In the genomic region with DNA sequence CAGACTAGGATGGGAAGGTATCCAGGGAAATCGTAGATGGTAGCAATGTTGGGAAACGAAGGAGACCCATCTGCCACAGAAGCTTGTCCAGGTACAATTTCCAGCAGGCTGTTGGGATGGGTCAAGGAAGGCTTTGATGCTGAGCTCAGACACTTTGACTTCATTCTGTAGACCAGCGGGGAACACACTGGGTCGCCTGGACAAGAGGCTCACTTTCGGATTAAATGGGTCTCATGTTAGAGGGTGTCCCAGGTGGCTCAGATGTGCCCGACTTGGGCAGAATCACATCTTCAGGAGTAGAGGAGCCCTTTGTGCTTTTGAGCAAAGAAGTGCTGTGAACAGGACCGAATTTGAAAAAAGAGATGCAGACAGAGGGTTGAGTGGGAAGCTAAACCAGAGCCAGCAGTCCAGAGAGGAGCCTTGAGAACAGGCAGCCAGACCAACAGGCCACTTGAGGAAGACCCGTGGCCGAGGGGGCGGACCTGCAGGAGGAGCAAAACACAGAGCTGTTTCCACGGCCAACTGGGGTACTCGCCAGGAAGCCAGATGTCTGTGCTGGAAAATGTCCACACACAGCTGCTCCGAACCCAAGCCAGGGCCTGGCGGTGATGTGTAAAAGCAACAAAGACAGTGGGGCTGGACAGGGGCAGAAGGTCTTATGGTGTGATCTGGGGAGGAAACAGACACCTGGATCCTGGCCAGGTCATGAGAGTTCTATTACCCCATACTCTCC, we compare ENCODE assay signal across 16 cellular contexts.
DNase-seq lines count a peak whose midpoint lies in the region; ATAC-seq and TF ChIP-seq lines count a peak whose summit lies in the region.
"Had no signal": no experiment of that assay in that cellular context is flagged by ENCODE, and none has a peak within 500 bp of the region (broad histone marks: within the 10 kb centered on the region; RNA-seq: fewer than 3 reads in every experiment).

No MANE protein-coding gene starts in this region.

- H3K56ac ChIP-seq in mesendoderm (ENCODE audit: low read length): no peak overlapping the region

- intact Hi-C loops in heart left ventricle (cut with DNase I): no loop called here

- H3K27ac ChIP-seq in caudate nucleus (ENCODE audit: low read depth, low read length) (no peak overlapping the region), heart left ventricle (no peak overlapping the region), upper lobe of left lung (no peak overlapping the region), mesendoderm (ENCODE audit: low read depth, low read length) (no peak overlapping the region)
- H3K27ac ChIP-seq: BLaER1 treated with 17β-estradiol and CSF1 and Interleukin-3, amounts not matched to agents 10 nM and 100 nM; brain microvascular endothelial cell had no signal

- H3K4me3 ChIP-seq in heart left ventricle: no peak overlapping the region
- no peak overlapping the region for H3K4me3 ChIP-seq in upper lobe of left lung
- no peak overlapping the region for H3K4me3 ChIP-seq in mesendoderm (ENCODE audit: low read length)
- H3K4me3 ChIP-seq: BLaER1 treated with 17β-estradiol and CSF1 and Interleukin-3, amounts not matched to agents 10 nM and 100 nM had no signal

- H3K9me3 ChIP-seq in heart left ventricle (peaks cover 0 to 4% (median 0%) of the 10 kb centered on the region in 12 donors), upper lobe of left lung (peaks cover 0 to 4% (median 0%) of the 10 kb centered on the region in 4 donors)

- ATAC-seq in heart left ventricle (peak; percentile 63 to 94 (median 80)), upper lobe of left lung (ENCODE audit: low FRiP score in 2 of 2) (peak; percentile 9 to 83), HG02642 (IDR thresholded peaks at IDR 0.05; ENCODE audit: poor library complexity, unreplicated experiment) (no peak), HG03342 (IDR thresholded peaks at IDR 0.05; ENCODE audit: unreplicated experiment) (no peak)

- no peak overlapping the region for H2BK120ac ChIP-seq in mesendoderm (ENCODE audit: low read depth, low read length)

- no peaks in the 10 kb centered on the region for H3K36me3 ChIP-seq in heart left ventricle
- no peaks in the 10 kb centered on the region for H3K36me3 ChIP-seq in upper lobe of left lung
- H3K36me3 ChIP-seq in mesendoderm (ENCODE audit: control insufficient read depth, insufficient read depth, low read length): no peaks in the 10 kb centered on the region
- H3K36me3 ChIP-seq: BLaER1 treated with 17β-estradiol and CSF1 and Interleukin-3, amounts not matched to agents 10 nM and 100 nM; brain microvascular endothelial cell had no signal

- H3K4me2 ChIP-seq in mesendoderm (ENCODE audit: low read length): no peak overlapping the region
- H3K4me2 ChIP-seq: BLaER1 treated with 17β-estradiol and CSF1 and Interleukin-3, amounts not matched to agents 10 nM and 100 nM had no signal

- H2AK5ac ChIP-seq in mesendoderm (ENCODE audit: low read length): no peak overlapping the region

- H3K79me1 ChIP-seq in mesendoderm (ENCODE audit: low read length): no peaks in the 10 kb centered on the region

- no peak for TF ChIP-seq POLR2A in heart left ventricle (IDR thresholded peaks at IDR 0.05)
- no peak for TF ChIP-seq POLR2A in upper lobe of left lung (IDR thresholded peaks at IDR 0.05)

- no peak for TF ChIP-seq EP300 in upper lobe of left lung (IDR thresholded peaks at IDR 0.05)

- H2BK5ac ChIP-seq in mesendoderm (ENCODE audit: low read length): no peak overlapping the region

- no peak overlapping the region for H3K23ac ChIP-seq in mesendoderm (ENCODE audit: low read length)

- H4K8ac ChIP-seq in mesendoderm (ENCODE audit: low read depth, low read length): no peak overlapping the region

- no peaks in the 10 kb centered on the region for H3K79me2 ChIP-seq in mesendoderm (ENCODE audit: control insufficient read depth, insufficient read depth, low read length)

- H3K9ac ChIP-seq in mesendoderm (ENCODE audit: low read length): no peak overlapping the region
- H3K9ac ChIP-seq: BLaER1 treated with 17β-estradiol and CSF1 and Interleukin-3, amounts not matched to agents 10 nM and 100 nM had no signal

- H3K18ac ChIP-seq in mesendoderm (ENCODE audit: low read length): no peak overlapping the region

- 44 to 67% (median 62%) methylated on average over 14 of the region's 14 CpGs for WGBS in heart left ventricle, 4 donors
- 61 to 76% methylated on average over 14 of the region's 14 CpGs for WGBS in upper lobe of left lung, 2 donors
- WGBS in mesendoderm (ENCODE audit: extremely low coverage, insufficient coverage, low lambda C conversion rate): no CpG with 5 or more reads among the region's 14 CpGs

- no peak overlapping the region for H3K4ac ChIP-seq in mesendoderm (ENCODE audit: low read depth, low read length)

- no peak overlapping the region for H2BK15ac ChIP-seq in mesendoderm (replicated peaks; ENCODE audit: low read depth)

- TF ChIP-seq CTCF in heart left ventricle (IDR thresholded peaks at IDR 0.05): no peak
- no peak for TF ChIP-seq CTCF in upper lobe of left lung (IDR thresholded peaks at IDR 0.05)

- H4K5ac ChIP-seq in mesendoderm (ENCODE audit: low read length): no peak overlapping the region

- DNase-seq in caudate nucleus (lab: John Stamatoyannopoulos, UW) (peak in 54 of 61 donors; percentile 14 to 85 (median 64)), heart left ventricle (peak; percentile 71 to 86 (median 80)), mucosa of gallbladder (ENCODE audit: low spot score) (peak; percentile 80), upper lobe of left lung (no peak), mesendoderm (no peak)
- DNase-seq: activated CD4-positive, alpha-beta T cell treated with anti-CD3 and anti-CD28 coated beads, Interleukin-2, amount 10 ng/mL, durations not matched to agents 24 days and 14 days; activated naive CD4-positive, alpha-beta T cell treated with anti-CD3 and anti-CD28 coated beads for 36 hours; brain microvascular endothelial cell; DMS53; HFFc6; NCI-H2029 treated with DMSO at 0.1 percent for 48 hours; NCI-H526; stimulated activated CD4-positive, alpha-beta T cell treated with anti-CD3 and anti-CD28 coated beads, Interleukin-2, amount 100 ng/mL, for 48 hours had no signal

- H3K4me1 ChIP-seq in heart left ventricle (peaks cover 0 to 5% (median 0%) of the 10 kb centered on the region in 12 donors), upper lobe of left lung (no peaks in the 10 kb centered on the region), mesendoderm (ENCODE audit: control insufficient read depth, low read depth, low read length) (peaks cover 11% of the 10 kb centered on the region)

- H3K27me3 ChIP-seq in heart left ventricle (peaks cover 0 to 37% (median 0%) of the 10 kb centered on the region in 9 donors), upper lobe of left lung (no peaks in the 10 kb centered on the region), mesendoderm (ENCODE audit: insufficient read depth, low read length, poor library complexity) (no peaks in the 10 kb centered on the region)
- H3K27me3 ChIP-seq: BLaER1 treated with 17β-estradiol and CSF1 and Interleukin-3, amounts not matched to agents 10 nM and 100 nM; brain microvascular endothelial cell had no signal

Comparison
In these comparisons a context has a peak if more than half of its experiments do, and no peak if none do; other contexts are left out.
1. DNase-seq: peak in caudate nucleus (54 of 61), heart left ventricle (5 of 5) and mucosa of gallbladder (single experiment); none in upper lobe of left lung (0 of 2) and mesendoderm (single experiment).
2. ATAC-seq: peak in heart left ventricle (4 of 4) and upper lobe of left lung (2 of 2); none in HG02642 (single experiment) and HG03342 (single experiment).